9 cellular contexts compared by ENCODE assay signal in the genomic region with DNA sequence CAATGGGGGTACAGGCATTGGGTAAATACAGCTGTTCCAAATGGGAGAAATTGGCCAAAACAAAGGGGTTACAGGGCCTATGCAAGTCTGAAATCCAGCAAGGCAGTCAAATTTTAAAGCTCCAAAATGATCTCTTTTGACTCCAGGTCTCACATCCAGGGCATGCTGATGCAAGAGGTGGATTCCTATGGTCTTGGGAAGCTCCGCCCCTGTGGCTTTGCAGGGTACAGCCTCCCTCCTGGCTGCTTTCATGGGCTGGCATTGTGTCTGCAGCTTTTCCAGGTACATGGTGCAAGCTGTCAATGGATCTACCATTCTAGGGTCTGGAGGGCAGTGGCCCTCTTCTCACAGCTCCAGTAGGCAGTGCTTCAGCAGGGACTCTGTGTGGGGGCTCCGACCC. TPM values are rescaled to one million over a fixed set of nuclear protein-coding genes. Genes with fewer than 3 reads are reported as not detected.
"Had no signal": no experiment of that assay in that cellular context is flagged by ENCODE, and none has a peak within 500 bp of the region (broad histone marks: within the 10 kb centered on the region; RNA-seq: fewer than 3 reads in every experiment).

No MANE protein-coding gene starts in this region.

RNA-seq across cellular contexts. Expression of a gene that starts 22.6 kb away (rescaled TPM):
- total RNA-seq: activated CD4-positive, alpha-beta memory T cell treated with anti-CD3 and anti-CD28 coated beads for 36 hours; activated CD4-positive, alpha-beta T cell treated with anti-CD3 and anti-CD28 coated beads, Interleukin-2, amount 10 ng/mL, durations not matched to agents 24 days and 14 days; activated CD8-positive, alpha-beta memory T cell treated with anti-CD3 and anti-CD28 coated beads for 36 hours; activated CD8-positive, alpha-beta T cell treated with anti-CD3 and anti-CD28 coated beads for 36 hours; activated naive CD4-positive, alpha-beta T cell treated with anti-CD3 and anti-CD28 coated beads for 36 hours; activated naive CD4-positive, alpha-beta T cell treated with anti-CD3 and anti-CD28 coated beads, Interleukin-2, amount 50 U/mL, for 72 hours; activated T-helper 1 cell treated with anti-CD3 and anti-CD28 coated beads, Interleukin-12 subunit alpha, Interleukin-12 subunit beta, Interleukin-2, Interleukin-4 antibody, amounts not matched to agents 30 ng/mL and 10 ng/mL and 1 ng/mL, durations not matched to agents 14 hours and 24 hours and 36 hours; activated T-helper 17 cell treated with anti-CD3 and anti-CD28 coated beads, Interleukin-2, amount 50 U/mL, for 72 hours; astrocyte had no signal
